In the genomic region with DNA sequence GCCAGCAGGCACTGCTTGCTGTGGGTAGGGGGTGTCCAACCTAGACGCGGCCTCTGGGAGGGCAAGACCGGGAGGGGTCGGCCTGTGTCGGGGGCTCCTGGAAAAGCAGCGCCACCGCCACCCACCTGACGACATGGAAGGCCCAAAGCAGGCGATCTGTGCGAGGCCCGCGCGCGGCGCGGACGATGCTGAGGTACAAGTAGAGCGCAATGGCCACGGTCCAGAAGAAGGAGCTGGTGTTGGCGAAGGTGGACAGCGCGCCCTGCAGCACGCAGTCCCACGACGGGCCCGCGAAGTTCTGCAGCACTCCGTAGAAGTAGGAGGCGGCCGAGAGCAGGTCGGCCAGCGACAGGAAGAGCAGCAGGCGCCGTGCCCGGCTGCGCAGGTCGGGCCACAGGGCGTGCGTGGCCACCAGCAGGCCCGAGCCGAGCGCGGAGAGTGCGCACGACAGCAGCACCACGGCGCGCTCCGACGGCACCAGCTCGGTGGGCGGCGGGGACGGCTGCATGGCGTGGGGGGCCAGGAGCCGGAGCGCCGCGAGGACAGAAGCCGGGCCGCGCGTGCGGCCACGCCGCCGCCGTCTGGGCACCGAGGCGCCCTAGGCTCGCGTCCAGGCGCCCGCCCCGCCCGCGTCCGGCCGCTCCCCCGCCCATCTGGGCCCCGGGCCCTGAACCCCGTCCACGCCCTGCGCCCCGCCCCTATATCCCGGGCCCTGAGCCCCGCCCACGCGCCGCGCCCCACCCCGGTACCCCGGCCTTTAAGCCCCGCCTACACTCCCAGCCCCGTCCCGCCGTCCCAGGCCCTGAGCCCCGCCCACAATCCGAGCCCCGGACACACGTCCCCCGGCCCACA, we compare ENCODE assay signal across 8 cellular contexts. TPM values are rescaled to one million over a fixed set of nuclear protein-coding genes. Genes with fewer than 3 reads are reported as not detected.
DNase-seq lines count a peak whose midpoint lies in the region; ATAC-seq, FAIRE-seq and TF ChIP-seq lines count a peak whose summit lies in the region.

A gene with protein sequence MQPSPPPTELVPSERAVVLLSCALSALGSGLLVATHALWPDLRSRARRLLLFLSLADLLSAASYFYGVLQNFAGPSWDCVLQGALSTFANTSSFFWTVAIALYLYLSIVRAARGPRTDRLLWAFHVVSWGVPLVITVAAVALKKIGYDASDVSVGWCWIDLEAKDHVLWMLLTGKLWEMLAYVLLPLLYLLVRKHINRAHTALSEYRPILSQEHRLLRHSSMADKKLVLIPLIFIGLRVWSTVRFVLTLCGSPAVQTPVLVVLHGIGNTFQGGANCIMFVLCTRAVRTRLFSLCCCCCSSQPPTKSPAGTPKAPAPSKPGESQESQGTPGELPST (minus strand): TSS at position 583 of the 852 bp plus-strand sequence. CDS start 75 bp downstream, at position 508.

- H3K4me1 ChIP-seq in HUES64 (ENCODE audit: insufficient read depth, low read length) (no peaks in the 10 kb centered on the region), ascending aorta (peaks cover 2 to 17% of the 10 kb centered on the region in 2 donors), hepatocyte (ENCODE audit: insufficient read depth) (peaks cover 13% of the 10 kb centered on the region), gastrocnemius medialis (peaks cover 26 to 39% of the 10 kb centered on the region in 2 donors), SJCRH30 (no peaks in the 10 kb centered on the region)

- peak within 1 kb of the TSS; percentile 90 for H3K4me3 Mint-ChIP-seq in T-helper 2 cell treated with Interferon-gamma antibody and Interleukin-4, amounts not matched to agents 5 μg/mL and 100 μg/mL, for 36 hours

- in situ Hi-C loops in gastrocnemius medialis (cut with MboI; ENCODE audit: low sequenced_read_pairs in 4 of 4) = loop anchor here in 1 of 4 donors (25.0 kb wide), 1 partner anchor 359 kb away; no protein-coding TSS in a partner anchor

- peaks cover 13% of the 10 kb centered on the region for H3K27me3 Mint-ChIP-seq in T-helper 2 cell treated with Interferon-gamma antibody and Interleukin-4, amounts not matched to agents 5 μg/mL and 100 μg/mL, for 36 hours (ENCODE audit: low read depth)

- peak within 1 kb of the TSS; percentile 76 for H3K4me3 ChIP-seq in HUES64 (ENCODE audit: low read length)
- peak within 1 kb of the TSS; percentile 76 to 86 for H3K4me3 ChIP-seq in ascending aorta
- peak within 1 kb of the TSS; percentile 55 for H3K4me3 ChIP-seq in hepatocyte
- peak within 1 kb of the TSS; percentile 72 to 97 (median 82) for H3K4me3 ChIP-seq in gastrocnemius medialis
- no peak within 1 kb of the TSS for H3K4me3 ChIP-seq in SJCRH30

- H3K27ac Mint-ChIP-seq in T-helper 2 cell treated with Interferon-gamma antibody and Interleukin-4, amounts not matched to agents 5 μg/mL and 100 μg/mL, for 36 hours = peak within 1 kb of the TSS; percentile 86

- H3K27ac ChIP-seq in HUES64 (ENCODE audit: low read depth, low read length) = no peak within 1 kb of the TSS
- H3K27ac ChIP-seq in ascending aorta = peak within 1 kb of the TSS; percentile 89 to 96
- H3K27ac ChIP-seq in hepatocyte = peak within 1 kb of the TSS; percentile 66
- H3K27ac ChIP-seq in gastrocnemius medialis = peak within 1 kb of the TSS; percentile 94 to 99 (median 98)
- no peak within 1 kb of the TSS for H3K27ac ChIP-seq in SJCRH30

- peak within 1 kb of the TSS; percentile 67 for H2AFZ ChIP-seq in hepatocyte

- peaks cover 21% of the 10 kb centered on the region for H3K4me1 Mint-ChIP-seq in T-helper 2 cell treated with Interferon-gamma antibody and Interleukin-4, amounts not matched to agents 5 μg/mL and 100 μg/mL, for 36 hours (ENCODE audit: low read depth)

- peak; percentile 65 for ATAC-seq in GM21381 (IDR thresholded peaks at IDR 0.05; ENCODE audit: unreplicated experiment)
- ATAC-seq in gastrocnemius medialis = peak; percentile 53 to 65

- FAIRE-seq in D721Med (lab: Jason Lieb, UNC) = no peak

- no peaks in the 10 kb centered on the region for H3K36me3 Mint-ChIP-seq in T-helper 2 cell treated with Interferon-gamma antibody and Interleukin-4, amounts not matched to agents 5 μg/mL and 100 μg/mL, for 36 hours (ENCODE audit: low read depth)

- peak; percentile 96 to 97 for TF ChIP-seq POLR2A in gastrocnemius medialis (IDR thresholded peaks at IDR 0.05)

- no peaks in the 10 kb centered on the region for H3K9me2 ChIP-seq in hepatocyte (replicated peaks; ENCODE audit: insufficient read depth)

- H3K4me2 ChIP-seq in hepatocyte = peak within 1 kb of the TSS; percentile 89

- whole genome bisulfite sequencing in HUES64 = 2% methylated on average over 95 of the region's 102 CpGs
- WGBS in hepatocyte (ENCODE audit: low lambda C conversion rate, missing lambda C conversion rate) = 6% methylated on average over 35 of the region's 102 CpGs

- peaks cover 32% of the 10 kb centered on the region for H3K79me2 ChIP-seq in hepatocyte

- no peaks in the 10 kb centered on the region for H4K20me1 ChIP-seq in hepatocyte (ENCODE audit: insufficient read depth, poor library complexity, severe bottlenecking)

- H3K9me3 Mint-ChIP-seq in T-helper 2 cell treated with Interferon-gamma antibody and Interleukin-4, amounts not matched to agents 5 μg/mL and 100 μg/mL, for 36 hours = no peaks in the 10 kb centered on the region

- intact Hi-C loops in ascending aorta (cut with DNase I) = loop anchor here (5.0 kb wide), 2 partner anchors 104 to 459 kb away; a partner anchor contains a TSS
- intact Hi-C loops in gastrocnemius medialis (cut with DNase I; ENCODE audit: low total_unique reads) = loop anchor here (2.0 to 5.0 kb wide), 3 partner anchors 104 to 706 kb away; no protein-coding TSS in a partner anchor

- DNase-seq in D721Med (ENCODE audit: insufficient read length, low spot score) = peak; percentile 65
- peak; percentile 75 for DNase-seq in T-helper 2 cell treated with Interferon-gamma antibody and Interleukin-4, amounts not matched to agents 5 μg/mL and 100 μg/mL, for 36 hours (ENCODE audit: low spot score)
- peak in 1 of 2 donors; percentile 89 for DNase-seq in ascending aorta (ENCODE audit: low spot score in 2 of 2)
- DNase-seq in hepatocyte (ENCODE audit: low spot score) = peak; percentile 95
- DNase-seq in gastrocnemius medialis = peak; percentile 86 to 87
- no peak for DNase-seq in SJCRH30

- H3K27me3 ChIP-seq in HUES64 (ENCODE audit: insufficient read depth, low read length) (peaks cover 18% of the 10 kb centered on the region), ascending aorta (no peaks in the 10 kb centered on the region), hepatocyte (no peaks in the 10 kb centered on the region), gastrocnemius medialis (no peaks in the 10 kb centered on the region), SJCRH30 (no peaks in the 10 kb centered on the region; the same call in 1 of the 2 replicates)

- H3K9me3 ChIP-seq in HUES64 (ENCODE audit: insufficient read depth, low read depth, low read length) = no peaks in the 10 kb centered on the region
- no peaks in the 10 kb centered on the region for H3K9me3 ChIP-seq in ascending aorta
- H3K9me3 ChIP-seq in hepatocyte (ENCODE audit: low read depth) = no peaks in the 10 kb centered on the region
- no peaks in the 10 kb centered on the region for H3K9me3 ChIP-seq in gastrocnemius medialis
- H3K9me3 ChIP-seq in SJCRH30 (replicated peaks) = no peaks in the 10 kb centered on the region; the same call in 1 of the 2 replicates

- no peaks in the 10 kb centered on the region for H3K36me3 ChIP-seq in HUES64 (ENCODE audit: insufficient read depth, low read length)
- no peaks in the 10 kb centered on the region for H3K36me3 ChIP-seq in ascending aorta
- H3K36me3 ChIP-seq in hepatocyte (replicated peaks; ENCODE audit: insufficient read depth, low read depth) = no peaks in the 10 kb centered on the region
- no peaks in the 10 kb centered on the region for H3K36me3 ChIP-seq in gastrocnemius medialis
- no peaks in the 10 kb centered on the region for H3K36me3 ChIP-seq in SJCRH30

- peak within 1 kb of the TSS; percentile 58 for H3K9ac ChIP-seq in HUES64 (ENCODE audit: low read depth, low read length)

- no peak for TF ChIP-seq CTCF in D721Med (IDR thresholded peaks at IDR 0.05; ENCODE audit: insufficient read depth, missing control alignments)
- peak in 1 of 3 experiments; percentile 17 for TF ChIP-seq CTCF in ascending aorta (IDR thresholded peaks at IDR 0.05)
- TF ChIP-seq CTCF in hepatocyte (IDR thresholded peaks at IDR 0.05; ENCODE audit: poor library complexity) = peak; percentile 12
- peak in 4 of 5 experiments; percentile 22 to 43 (median 37) for TF ChIP-seq CTCF in gastrocnemius medialis (IDR thresholded peaks at IDR 0.05 in 4 of 5, conservative IDR thresholded peaks at IDR 0.05 in 1 of 5)

RNA-seq across cellular contexts. Expression of the gene that starts here (rescaled TPM):
- polyA plus RNA-seq in HUES64 (2013, experiment 1 of 2) = 0.95 TPM
- 1.3 TPM for polyA plus RNA-seq in HUES64 (2013, experiment 2 of 2)
- total RNA-seq in ascending aorta (7.1 TPM), hepatocyte (15.3 and 18.6 TPM in 2 replicates), gastrocnemius medialis (10 to 100 TPM; 12.9 to 38.1 (median 18.9) TPM)
- polyA plus RNA-seq in hepatocyte = 6.9 and 14.4 TPM in 2 replicates
- not detected in 2 replicates for total RNA-seq in SJCRH30 (2014; rRNA removed; shearing (Covaris generic))

Comparison
In these comparisons a context has a peak if more than half of its experiments do, and no peak if none do; other contexts are left out.
1. DNase-seq: peak in D721Med (single experiment), T-helper 2 cell treated with Interferon-gamma antibody and Interleukin-4, amounts not matched to agents 5 μg/mL and 100 μg/mL, for 36 hours (single experiment), hepatocyte (single experiment) and gastrocnemius medialis (2 of 2); none in SJCRH30 (0 of 2).
2. H3K27ac ChIP-seq: peak in ascending aorta (2 of 2), hepatocyte (single experiment) and gastrocnemius medialis (4 of 4); none in HUES64 (single experiment) and SJCRH30 (single experiment).